In the genomic region with DNA sequence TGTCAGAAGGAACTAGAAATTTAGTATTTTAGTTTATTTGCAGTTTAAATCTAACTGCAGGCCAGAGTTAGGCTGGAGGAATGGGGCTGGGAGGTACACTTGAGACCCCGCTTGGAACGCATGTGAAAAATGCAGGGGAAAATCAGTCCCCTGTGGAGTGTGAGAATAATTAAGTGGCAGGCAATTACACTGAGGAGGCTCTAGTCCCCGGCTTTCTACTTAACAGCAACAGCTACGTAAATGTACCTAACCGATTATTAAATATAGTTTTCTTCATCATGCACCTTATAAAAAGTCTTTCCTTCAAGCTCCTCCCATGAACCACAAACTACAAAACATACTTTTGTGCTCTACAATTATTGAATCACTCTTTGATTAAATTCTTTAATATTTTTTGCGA, we compare ENCODE assay signal across 1 cellular context.
TF ChIP-seq lines count a peak whose summit lies in the region.

No MANE protein-coding gene starts in this region.

TF ChIP-seq in HepG2, 621 proteins besides CTCF, POLR2A, EP300 and RAD21 (continued from another document):
- TF ChIP-seq ZKSCAN1 (IDR thresholded peaks at IDR 0.05; ENCODE audit: low read length), result no peak
- no peak for TF ChIP-seq ELF4 (CRISPR knock-in tag; IDR thresholded peaks at IDR 0.05; ENCODE audit: borderline replicate concordance)
